23 cellular contexts compared by ENCODE assay signal in the genomic region with DNA sequence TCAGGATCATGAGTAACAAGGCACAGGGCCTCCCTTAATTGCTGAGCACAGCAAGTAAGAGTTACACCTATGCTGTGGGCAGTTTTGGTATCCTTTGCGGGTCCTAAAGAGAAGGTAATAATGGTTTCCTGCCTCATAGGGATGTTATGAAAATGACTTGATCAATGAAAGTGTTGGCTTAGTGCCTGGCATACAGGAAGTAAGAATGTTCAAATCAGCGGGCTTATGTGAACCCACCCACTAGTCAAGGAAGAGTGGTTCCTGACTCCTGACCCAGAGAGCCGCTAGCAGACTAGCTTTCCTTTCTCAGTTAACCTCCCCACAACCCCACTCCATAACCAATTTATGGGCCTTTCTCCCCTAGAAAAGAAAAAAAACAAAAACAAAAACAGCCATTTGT. TPM values are rescaled to one million over a fixed set of nuclear protein-coding genes. Genes with fewer than 3 reads are reported as not detected.
DNase-seq lines count a peak whose midpoint lies in the region; ATAC-seq, FAIRE-seq and TF ChIP-seq lines count a peak whose summit lies in the region.
"Had no signal": no experiment of that assay in that cellular context is flagged by ENCODE, and none has a peak within 500 bp of the region (broad histone marks: within the 10 kb centered on the region; RNA-seq: fewer than 3 reads in every experiment).

No MANE protein-coding gene starts in this region.

- H4K20me1 ChIP-seq in endothelial cell of umbilical vein (replicated peaks; ENCODE audit: control insufficient read depth, extremely low read depth, insufficient read depth, low read length) = no peaks in the 10 kb centered on the region
- H4K20me1 ChIP-seq in MM.1S (ENCODE audit: insufficient read depth, low read length) = no peaks in the 10 kb centered on the region

- BruUV-seq in endothelial cell of umbilical vein (replicated peaks; lab: Mats Ljungman, UMichigan) = no TSS peak

- no peak for FAIRE-seq in RCC 7860 (lab: Jason Lieb, UNC)
- FAIRE-seq in endothelial cell of umbilical vein (lab: Jason Lieb, UNC) = peak; percentile 92
- FAIRE-seq: A204.1, D721Med, G401.6, GM12891, GM19239, H54 had no signal

- H3K27me3 ChIP-seq in endothelial cell of umbilical vein (ENCODE audit: control insufficient read depth in 2 of 2, insufficient read depth in 2 of 2, low read length in 2 of 2) (no peaks in the 10 kb centered on the region), MM.1S (replicated peaks; ENCODE audit: insufficient read depth, low read length) (no peaks in the 10 kb centered on the region)
- H3K27me3 ChIP-seq: BE2C had no signal

- H3K27ac ChIP-seq in endothelial cell of umbilical vein (ENCODE audit: insufficient read depth, low read depth, low read length) (no peak overlapping the region), MM.1S (ENCODE audit: low read length) (no peak overlapping the region)
- H3K27ac ChIP-seq: HL-60 had no signal

- no peaks in the 10 kb centered on the region for H3K9me2 ChIP-seq in MM.1S (replicated peaks; ENCODE audit: insufficient read depth, low read length)

- dilution Hi-C loops in endothelial cell of umbilical vein (cut with MboI; ENCODE audit: extremely low pct_ligation_motif_present, low sequenced_read_pairs) = no loop called here

- TF ChIP-seq CTCF in endothelial cell of umbilical vein (IDR thresholded peaks at IDR 0.05; ENCODE audit: extremely low read depth in 1 of 2, insufficient read depth in 1 of 2, low read depth in 1 of 2, low read length in 2 of 2) (no peak), MM.1S (IDR thresholded peaks at IDR 0.05; ENCODE audit: low read length) (no peak)

- no peaks in the 10 kb centered on the region for H3F3A ChIP-seq in MM.1S (ENCODE audit: insufficient read depth, low read length)

- H3K9ac ChIP-seq in endothelial cell of umbilical vein (replicated peaks; ENCODE audit: extremely low read depth, insufficient read depth, low read length) (no peak overlapping the region), MM.1S (ENCODE audit: low read length) (no peak overlapping the region)

- POLR2A ChIA-PET in endothelial cell of umbilical vein (lab: Charles Lee) = interaction anchor here (0.6 kb wide), 1 partner anchor 828 kb away, joined by 3 read pairs; no protein-coding TSS in a partner anchor

- H3K4me1 ChIP-seq in endothelial cell of umbilical vein (ENCODE audit: control insufficient read depth, extremely low read depth, insufficient read depth, low read length) (peaks cover 20% of the 10 kb centered on the region), MM.1S (ENCODE audit: low read length) (no peaks in the 10 kb centered on the region)

- TF ChIP-seq POLR2A in endothelial cell of umbilical vein (IDR thresholded peaks at IDR 0.05; ENCODE audit: low read depth, low read length) = no peak

- no peaks in the 10 kb centered on the region for H3K9me1 ChIP-seq in endothelial cell of umbilical vein (replicated peaks; ENCODE audit: control insufficient read depth, extremely low read depth, insufficient read depth, low read length)

- H3K9me3 ChIP-seq in endothelial cell of umbilical vein (replicated peaks; ENCODE audit: control insufficient read depth, insufficient read depth, low read length) (no peaks in the 10 kb centered on the region), MM.1S (replicated peaks; ENCODE audit: insufficient read depth, low read length) (no peaks in the 10 kb centered on the region)
- H3K9me3 ChIP-seq: BE2C had no signal

- no peaks in the 10 kb centered on the region for H3K36me3 ChIP-seq in endothelial cell of umbilical vein (ENCODE audit: control insufficient read depth in 2 of 2, extremely low read depth in 1 of 2, insufficient read depth in 2 of 2, low read length in 2 of 2)
- no peaks in the 10 kb centered on the region for H3K36me3 ChIP-seq in MM.1S (replicated peaks; ENCODE audit: insufficient read depth, low read length)
- H3K36me3 ChIP-seq: BE2C had no signal

- intact Hi-C loops in endothelial cell of umbilical vein (cut with micrococcal nuclease) = no loop called here

- no peak for ATAC-seq in HG03469 (IDR thresholded peaks at IDR 0.05; ENCODE audit: unreplicated experiment)
- ATAC-seq: GM23338 had no signal

- no peaks in the 10 kb centered on the region for H3K79me2 ChIP-seq in endothelial cell of umbilical vein (ENCODE audit: control insufficient read depth, insufficient read depth, low read length)
- H3K79me2 ChIP-seq in MM.1S (ENCODE audit: low read length) = no peaks in the 10 kb centered on the region

- CTCF ChIA-PET in endothelial cell of umbilical vein (lab: Charles Lee) = interaction anchor here (1.1 to 2.8 kb wide), 5 partner anchors 160 to 552 kb away, joined by 4 to 15 read pairs (median 5); no protein-coding TSS in a partner anchor

- DNase-seq in RCC 7860 (ENCODE audit: low spot score) (peak; percentile 13), endothelial cell of umbilical vein (ENCODE audit: low read depth, low spot score) (peak; percentile 83), kidney tubule cell (ENCODE audit: low spot score) (peak; percentile 72), renal cortical epithelial cell (ENCODE audit: low read depth) (peak; percentile 67), MM.1S (no peak), GM19240 (ENCODE audit: insufficient read length, low spot score) (no peak)
- DNase-seq: ACHN; BE2C; C1 segment of cervical spinal cord; CD4-positive, CD25-positive, alpha-beta regulatory T cell; CD8-positive, alpha-beta memory T cell; COR-L47; HCEC 1CT; IMR-90 had no signal

- H3K4me3 ChIP-seq in endothelial cell of umbilical vein (replicated peaks in 1 of 3; ENCODE audit: insufficient read depth in 1 of 3, low read depth in 1 of 3, low read length in 3 of 3) = no peak overlapping the region
- H3K4me3 ChIP-seq in MM.1S (ENCODE audit: low read length) = no peak overlapping the region
- H3K4me3 ChIP-seq: GM23338 had no signal

- H2AFZ ChIP-seq in endothelial cell of umbilical vein (ENCODE audit: low read depth, low read length) = peak overlapping the region; percentile 62
- no peak overlapping the region for H2AFZ ChIP-seq in MM.1S (ENCODE audit: low read length)
- H2AFZ ChIP-seq: GM23338 had no signal

- peak overlapping the region; percentile 25 for H3K4me2 ChIP-seq in endothelial cell of umbilical vein (ENCODE audit: insufficient read depth, low read length)
- no peak overlapping the region for H3K4me2 ChIP-seq in MM.1S (ENCODE audit: low read depth, low read length)
- H3K4me2 ChIP-seq: GM23338 had no signal

TF ChIP-seq in endothelial cell of umbilical vein, 7 proteins besides CTCF, POLR2A, EP300 and RAD21:
- TF ChIP-seq POLR2AphosphoS5 (IDR thresholded peaks at IDR 0.05; ENCODE audit: insufficient read depth, low read depth, low read length) = peak; percentile 39
- TF ChIP-seq EZH2 (IDR thresholded peaks at IDR 0.05; ENCODE audit: borderline replicate concordance, low read depth, low read length, severe bottlenecking) = no peak

RNA-seq across cellular contexts. Expression of a gene that starts 5.2 kb away (rescaled TPM):
- total RNA-seq in endothelial cell of umbilical vein (22.6 and 23.9 TPM in 2 replicates), renal cortical epithelial cell (123 and 229 TPM in 2 replicates)
- polyA plus RNA-seq in endothelial cell of umbilical vein = 5.1 and 6.5 TPM in 2 replicates
- 5.9 and 7.8 TPM in 2 replicates for polyA plus RNA-seq in endothelial cell of umbilical vein (2011; cell fraction: cytosol; rRNA removed)
- polyA plus RNA-seq in endothelial cell of umbilical vein (2011; cell fraction: nucleus; rRNA removed) = 25.5 and 28.4 TPM in 2 replicates
- polyA plus RNA-seq in endothelial cell of umbilical vein (2012) = 6.1 and 10.8 TPM in 2 replicates
- 27.9 and 37.5 TPM in 2 replicates for polyA minus RNA-seq in endothelial cell of umbilical vein
- polyA minus RNA-seq in endothelial cell of umbilical vein (2011; cell fraction: cytosol; rRNA and poly(A)+ RNA removed) = not detected
- 66.5 and 106 TPM in 2 replicates for polyA minus RNA-seq in endothelial cell of umbilical vein (2011; cell fraction: nucleus; rRNA and poly(A)+ RNA removed)
- total RNA-seq: CD8-positive, alpha-beta memory T cell had no signal
- polyA plus RNA-seq: CD4-positive, CD25-positive, alpha-beta regulatory T cell; CD8-positive, alpha-beta memory T cell had no signal

Comparison
In these comparisons a context has a peak if more than half of its experiments do, and no peak if none do; other contexts are left out.
1. DNase-seq: peak in RCC 7860 (single experiment), endothelial cell of umbilical vein (single experiment), kidney tubule cell (single experiment) and renal cortical epithelial cell (single experiment); none in MM.1S (single experiment) and GM19240 (single experiment).